23 cellular contexts compared by ENCODE assay signal in the genomic region with DNA sequence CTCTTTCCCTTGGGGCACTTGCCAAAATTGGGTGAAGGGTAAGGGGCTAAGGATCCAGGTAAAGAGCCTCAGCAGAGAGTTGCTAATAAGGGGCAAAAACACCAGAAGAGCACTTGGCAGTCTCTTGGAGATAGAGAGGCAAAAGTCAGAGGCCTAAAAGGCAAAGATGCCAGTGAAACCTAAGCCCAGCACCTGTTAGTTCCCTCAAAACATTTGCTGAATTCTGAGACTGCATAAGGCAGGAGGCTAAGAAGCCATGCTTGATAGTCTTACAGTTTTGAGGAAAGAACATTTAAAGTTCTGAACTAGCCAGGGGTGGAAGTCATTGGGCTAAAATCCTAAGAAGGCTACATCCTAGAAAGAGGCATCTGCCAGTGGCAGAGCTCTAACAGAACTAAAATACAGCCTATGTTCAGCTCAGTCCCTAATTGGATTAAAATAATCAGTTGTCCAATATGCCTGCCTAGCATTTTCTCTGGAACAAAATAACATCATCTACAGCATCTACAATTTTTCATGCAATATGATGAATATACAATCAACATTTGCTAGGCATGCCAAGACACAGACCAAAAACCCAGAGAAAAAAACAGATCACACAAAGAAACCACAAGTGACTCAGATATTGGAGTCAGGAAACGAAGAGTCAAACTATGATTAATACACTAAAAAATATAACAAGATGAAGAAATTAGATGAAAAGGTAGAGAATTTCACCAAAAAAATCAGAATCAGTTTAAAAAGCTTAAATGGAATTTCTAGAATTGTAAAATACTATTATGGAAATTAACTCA. TPM values are rescaled to one million over a fixed set of nuclear protein-coding genes. Genes with fewer than 3 reads are reported as not detected.
DNase-seq lines count a peak whose midpoint lies in the region; ATAC-seq and TF ChIP-seq lines count a peak whose summit lies in the region.
"Had no signal": no experiment of that assay in that cellular context is flagged by ENCODE, and none has a peak within 500 bp of the region (broad histone marks: within the 10 kb centered on the region; RNA-seq: fewer than 3 reads in every experiment).

No MANE protein-coding gene starts in this region.

- DNase-seq in MCF 10A (ENCODE audit: unreplicated experiment) (peak; percentile 52), breast epithelium (ENCODE audit: low spot score in 2 of 2) (no peak), RWPE1 (ENCODE audit: low spot score) (peak; percentile 64), fibroblast of lung (ENCODE audit: low read depth in 2 of 2) (peak; percentile 53 to 78), NCI-H1436 (lab: John Stamatoyannopoulos, UW) (no peak), SHP77 (lab: John Stamatoyannopoulos, UW) (no peak)
- DNase-seq: activated CD4-positive, alpha-beta T cell treated with anti-CD3 and anti-CD28 coated beads for 48 hours; CD4-positive, alpha-beta T cell; DMS153; NCI-H1092; NCI-H2107; NCI-H774; ovary; right lobe of liver; SW 1271; upper lobe of right lung had no signal

- intact Hi-C loops in MCF 10A (cut with micrococcal nuclease) = loop anchor here (10.0 kb wide), 1 partner anchor 415 kb away; no protein-coding TSS in a partner anchor
- intact Hi-C loops in breast epithelium (cut with DNase I; ENCODE audit: low total_unique reads) = no loop called here

- TF ChIP-seq POLR2A in breast epithelium (IDR thresholded peaks at IDR 0.05) = no peak

- H3K9me3 ChIP-seq in breast epithelium (peaks cover 11 to 16% of the 10 kb centered on the region in 2 donors), fibroblast of lung (ENCODE audit: control insufficient read depth, insufficient read depth, low read depth, low read length) (no peaks in the 10 kb centered on the region)
- H3K9me3 ChIP-seq: ovary, right lobe of liver, upper lobe of right lung had no signal

- H4K20me1 ChIP-seq in fibroblast of lung (ENCODE audit: control insufficient read depth, extremely low read depth, insufficient read depth, low read length) = no peaks in the 10 kb centered on the region

- H3K36me3 ChIP-seq in breast epithelium (no peaks in the 10 kb centered on the region), fibroblast of lung (ENCODE audit: control insufficient read depth, insufficient read depth, low read length) (no peaks in the 10 kb centered on the region)
- H3K36me3 ChIP-seq: esophagus muscularis mucosa, ovary, right lobe of liver, upper lobe of right lung had no signal

- H3K27ac Mint-ChIP-seq in MCF 10A (ENCODE audit: low read depth, unreplicated experiment) = peak overlapping the region; percentile 93
- H3K27ac Mint-ChIP-seq: activated naive CD4-positive, alpha-beta T cell treated with anti-CD3 and anti-CD28 coated beads, Interleukin-2, amount 50 U/mL, for 24 hours; CD4-positive, alpha-beta T cell had no signal

- peaks cover 11% of the 10 kb centered on the region for H3K9me3 Mint-ChIP-seq in MCF 10A (ENCODE audit: unreplicated experiment)

- no TSS peak for BruUV-seq in MCF 10A (replicated peaks; lab: Mats Ljungman, UMichigan)

- H2AFZ ChIP-seq in fibroblast of lung (ENCODE audit: low read length) = no peak overlapping the region

- H3K4me2 ChIP-seq in fibroblast of lung (ENCODE audit: extremely low read depth, insufficient read depth, low read length) = no peak overlapping the region

- H3K4me1 Mint-ChIP-seq in MCF 10A (ENCODE audit: insufficient read depth, unreplicated experiment) = peaks cover 31% of the 10 kb centered on the region

- POLR2A ChIA-PET in MCF 10A (lab: Yijun Ruan, JAX) (interaction anchor here (0.6 to 6.0 kb wide), 4 partner anchors 15 to 94 kb away, joined by 4 to 95 read pairs (median 6); no protein-coding TSS in a partner anchor), RWPE1 (lab: Yijun Ruan, JAX; ENCODE audit: low non-redundant PET) (no interaction called here)

- H3K27ac ChIP-seq in breast epithelium (no peak overlapping the region), RWPE1 (peak overlapping the region; percentile 63), fibroblast of lung (ENCODE audit: insufficient read depth, low read length) (no peak overlapping the region)
- H3K27ac ChIP-seq: esophagus muscularis mucosa, ovary, right lobe of liver, upper lobe of right lung had no signal

- H3K27me3 ChIP-seq in breast epithelium = peaks cover 0 to 18% of the 10 kb centered on the region in 2 donors
- no peaks in the 10 kb centered on the region for H3K27me3 ChIP-seq in fibroblast of lung (ENCODE audit: control insufficient read depth, insufficient read depth, low read length)
- H3K27me3 ChIP-seq: ovary had no signal

- H3K4me3 ChIP-seq in breast epithelium (no peak overlapping the region), fibroblast of lung (replicated peaks in 1 of 4; ENCODE audit: control extremely low read depth in 1 of 4, insufficient read depth in 1 of 4, low read depth in 3 of 4, low read length in 4 of 4) (no peak overlapping the region)
- H3K4me3 ChIP-seq: esophagus muscularis mucosa, K562, lung, ovary, right lobe of liver, upper lobe of right lung had no signal

- ATAC-seq in HG02870 (IDR thresholded peaks at IDR 0.05; ENCODE audit: unreplicated experiment) = no peak
- no peak for ATAC-seq in GM21825 (IDR thresholded peaks at IDR 0.05; ENCODE audit: unreplicated experiment)
- ATAC-seq: K562, Panc1, right lobe of liver, upper lobe of right lung had no signal

- CTCF ChIA-PET in MCF 10A (lab: Yijun Ruan, JAX) = no interaction called here
- CTCF ChIA-PET in RWPE1 (lab: Yijun Ruan, JAX) = interaction anchor here (0.7 to 1.0 kb wide), 2 partner anchors 11 to 62 kb away, joined by 3 read pairs; no protein-coding TSS in a partner anchor

- H3K9ac ChIP-seq in fibroblast of lung (ENCODE audit: insufficient read depth, low read length) = no peak overlapping the region

- no peaks in the 10 kb centered on the region for H3K4me1 ChIP-seq in breast epithelium
- H3K4me1 ChIP-seq in fibroblast of lung (ENCODE audit: control insufficient read depth, extremely low read depth, insufficient read depth, low read length) = no peaks in the 10 kb centered on the region
- H3K4me1 ChIP-seq: esophagus muscularis mucosa, right lobe of liver, upper lobe of right lung had no signal

- H3K79me2 ChIP-seq in fibroblast of lung (ENCODE audit: control insufficient read depth, insufficient read depth, low read length) = no peaks in the 10 kb centered on the region

- no peaks in the 10 kb centered on the region for H3K27me3 Mint-ChIP-seq in MCF 10A (ENCODE audit: insufficient read depth, unreplicated experiment)

- no peak overlapping the region for H3K4me3 Mint-ChIP-seq in MCF 10A (ENCODE audit: unreplicated experiment)
- H3K4me3 Mint-ChIP-seq: activated naive CD4-positive, alpha-beta T cell treated with anti-CD3 and anti-CD28 coated beads, Interleukin-2, amount 50 U/mL, for 24 hours; CD4-positive, alpha-beta T cell had no signal

- H3K36me3 Mint-ChIP-seq in MCF 10A (ENCODE audit: insufficient read depth, unreplicated experiment) = peaks cover 20% of the 10 kb centered on the region

- TF ChIP-seq CTCF in MCF 10A (IDR thresholded peaks at IDR 0.05; ENCODE audit: unreplicated experiment) = no peak
- TF ChIP-seq CTCF in breast epithelium (IDR thresholded peaks at IDR 0.05) = no peak
- no peak for TF ChIP-seq CTCF in RWPE1 (conservative IDR thresholded peaks at IDR 0.05; ENCODE audit: low read depth)
- no peak for TF ChIP-seq CTCF in fibroblast of lung (conservative IDR thresholded peaks at IDR 0.05 in 1 of 2, IDR thresholded peaks at IDR 0.05 in 1 of 2; ENCODE audit: low read depth in 1 of 2, low read length in 2 of 2)

RNA-seq across cellular contexts. Expression of a gene that starts 7.7 kb away (rescaled TPM):
- total RNA-seq in MCF 10A (2022) (14.1 and 15.3 TPM in 2 replicates), breast epithelium (1 to 10 TPM in 2 of 3 donors, under 1 TPM in 1; 0.66 to 1.8 (median 1.8) TPM), fibroblast of lung (0.77 and 0.83 TPM in 2 replicates)
- 1.0 and 1.3 TPM in 2 replicates for polyA plus RNA-seq in fibroblast of lung
- 0.56 and 0.96 TPM in 2 replicates for polyA plus RNA-seq in fibroblast of lung (2012)
- polyA minus RNA-seq in fibroblast of lung (ENCODE audit: low replicate concordance) = 3.7 TPM in 1 of 2 replicates, not detected in the other

RNA-seq across cellular contexts. Expression of a gene that starts 21.6 kb away (rescaled TPM):
- total RNA-seq in MCF 10A (2022) (39.9 and 41.8 TPM in 2 replicates), breast epithelium (10 to 100 TPM; 31.8 to 48.7 (median 40.3) TPM), fibroblast of lung (32.2 and 38.3 TPM in 2 replicates)
- polyA plus RNA-seq in fibroblast of lung = 38.6 and 44.5 TPM in 2 replicates
- 39.4 and 49.9 TPM in 2 replicates for polyA plus RNA-seq in fibroblast of lung (2012)
- polyA minus RNA-seq in fibroblast of lung (ENCODE audit: low replicate concordance) = 3.8 and 6.3 TPM in 2 replicates

Comparison
In these comparisons a context has a peak if more than half of its experiments do, and no peak if none do; other contexts are left out.
1. DNase-seq: peak in MCF 10A (single experiment), RWPE1 (single experiment) and fibroblast of lung (2 of 2); none in breast epithelium (0 of 2), NCI-H1436 (single experiment) and SHP77 (0 of 2).